18 cellular contexts compared by ENCODE assay signal in genomic region chr1:201176931-201177330, GRCh38. TPM values are rescaled to one million over a fixed set of nuclear protein-coding genes. Genes with fewer than 3 reads are reported as not detected.
DNase-seq lines count a peak whose midpoint lies in the region; ATAC-seq, FAIRE-seq and TF ChIP-seq lines count a peak whose summit lies in the region.
"Had no signal": no experiment of that assay in that cellular context is flagged by ENCODE, and none has a peak within 500 bp of the region (broad histone marks: within the 10 kb centered on the region; RNA-seq: fewer than 3 reads in every experiment).

No MANE protein-coding gene starts in this region.

- TF ChIP-seq EP300 in A549 (IDR thresholded peaks at IDR 0.05), result no peak

- no peaks in the 10 kb centered on the region for H3K9me2 ChIP-seq in GM23248 (ENCODE audit: insufficient read depth)

- no peaks in the 10 kb centered on the region for H3K36me3 ChIP-seq in GM23248 (ENCODE audit: low read depth)
- H3K36me3 ChIP-seq in bronchial epithelial cell (ENCODE audit: control insufficient read depth, insufficient read depth, low read length), result no peaks in the 10 kb centered on the region
- H3K36me3 ChIP-seq in left lung, result no peaks in the 10 kb centered on the region

- POLR2A ChIA-PET in A549 (lab: Yijun Ruan, JAX), result no interaction called here

- no peaks in the 10 kb centered on the region for H3F3A ChIP-seq in GM23248 (ENCODE audit: insufficient read depth)

- H3K4me2 ChIP-seq in A549 (no peak overlapping the region), GM23248 (ENCODE audit: unreplicated experiment) (no peak overlapping the region)

- CTCF ChIA-PET in A549 (lab: Yijun Ruan, JAX), result interaction anchor here (1.2 to 2.1 kb wide), 3 partner anchors 10 to 46 kb away, joined by 3 to 9 read pairs (median 4); no protein-coding TSS in a partner anchor

- peaks cover 9% of the 10 kb centered on the region; the same call in 1 of the 2 replicates for H3K27me3 ChIP-seq in GM23248 (replicated peaks; ENCODE audit: insufficient read depth)
- no peaks in the 10 kb centered on the region for H3K27me3 ChIP-seq in bronchial epithelial cell (ENCODE audit: control insufficient read depth, insufficient read depth, low read length)
- no peaks in the 10 kb centered on the region for H3K27me3 ChIP-seq in left lung

- no peaks in the 10 kb centered on the region for H3K79me2 ChIP-seq in GM23248 (ENCODE audit: insufficient read depth)

- TF ChIP-seq RAD21 in A549 (conservative IDR thresholded peaks at IDR 0.05 in 1 of 2, IDR thresholded peaks at IDR 0.05 in 1 of 2), result no peak

- no peaks in the 10 kb centered on the region; the same call in 2 of the 3 replicates for H3K9me3 ChIP-seq in A549
- H3K9me3 ChIP-seq in GM23248 (ENCODE audit: low read depth), result no peaks in the 10 kb centered on the region
- no peaks in the 10 kb centered on the region for H3K9me3 ChIP-seq in left lung

- WGBS in A549 (ENCODE audit: missing lambda C conversion rate), result 48% methylated on average over 2 of the region's 2 CpGs
- WGBS in GM23248 (ENCODE audit: low coverage in 1 of 2, low lambda C conversion rate in 2 of 2, missing lambda C conversion rate in 2 of 2), 2 experiments, result 74 to 88% methylated on average over 2 of the region's 2 CpGs

- in situ Hi-C loops in GM23248 (cut with MboI), result no loop called here

- ATAC-seq in A549 (peak; percentile 30 to 48; a peak in 4 of 6 replicates), left lung (peak; percentile 90), GM21381 (IDR thresholded peaks at IDR 0.05; ENCODE audit: unreplicated experiment) (no peak), HG02623 (IDR thresholded peaks at IDR 0.05; ENCODE audit: unreplicated experiment) (no peak)
- ATAC-seq: T-helper 17 cell had no signal

- FAIRE-seq in A549 (lab: Jason Lieb, UNC) (no peak), bronchial epithelial cell (lab: Jason Lieb, UNC) (peak; percentile 83)

- TF ChIP-seq CTCF in A549 (IDR thresholded peaks at IDR 0.05) (no peak), bronchial epithelial cell (IDR thresholded peaks at IDR 0.05; ENCODE audit: insufficient read depth, low read length, severe bottlenecking) (no peak), left lung (IDR thresholded peaks at IDR 0.05) (no peak)

- no peaks in the 10 kb centered on the region for H4K20me1 ChIP-seq in GM23248 (ENCODE audit: insufficient read depth)

- TF ChIP-seq POLR2A in A549 (IDR thresholded peaks at IDR 0.05; ENCODE audit: low read length), result no peak

- H3K9ac ChIP-seq in GM23248, result no peak overlapping the region

- H3K4me3 ChIP-seq in A549 (no peak overlapping the region), GM23248 (no peak overlapping the region), bronchial epithelial cell (ENCODE audit: low read depth, low read length) (no peak overlapping the region), left lung (no peak overlapping the region)

- H3K4me1 ChIP-seq in A549 (peaks cover 29% of the 10 kb centered on the region; the same call in 2 of the 3 replicates), GM23248 (ENCODE audit: insufficient read depth) (peaks cover 4% of the 10 kb centered on the region; the same call in 1 of the 2 replicates), left lung (no peaks in the 10 kb centered on the region)

- DNase-seq in A549 (ENCODE audit: low read depth in 1 of 2, low spot score in 1 of 2) (no peak), GM23248 (peak; percentile 70), bronchial epithelial cell (ENCODE audit: low read depth) (peak; percentile 82), left lung (no peak), NCI-H2227 (lab: John Stamatoyannopoulos, UW; ENCODE audit: unreplicated experiment) (no peak)
- DNase-seq in stimulated activated CD4-positive, alpha-beta T cell treated with anti-CD3 and anti-CD28 coated beads, Interleukin-2, amount 100 ng/mL, for 48 hours, result no peak
- DNase-seq: amniotic stem cell, NCI-H1092, NCI-H82, Right ventricle myocardium superior, T-helper 17 cell had no signal

- intact Hi-C loops in left lung (cut with DNase I), result no loop called here

- H2AFZ ChIP-seq in GM23248, result no peak overlapping the region

- H3K27ac ChIP-seq in A549 (peak overlapping the region in 1 of 2 experiments; percentile 10; a peak in 1 of 6 replicates), GM23248 (no peak overlapping the region), left lung (no peak overlapping the region)

TF ChIP-seq in A549, 52 proteins besides CTCF, POLR2A, EP300 and RAD21:
- TF ChIP-seq KDM1A (IDR thresholded peaks at IDR 0.05; ENCODE audit: low read depth) (no peak), ATOH8 (CRISPR knock-in tag; IDR thresholded peaks at IDR 0.05; ENCODE audit: low read depth) (no peak), CEBPB (IDR thresholded peaks at IDR 0.05) (no peak), HES2 (IDR thresholded peaks at IDR 0.05) (no peak), EHMT2 (IDR thresholded peaks at IDR 0.05; ENCODE audit: low read depth) (no peak)

RNA-seq across cellular contexts. Expression of gene IGFN1, which starts 13.7 kb away (rescaled TPM):
- polyA plus RNA-seq in A549 (2011; rRNA removed) (0.03 TPM in 2 replicates), A549 (2017; fragmentation: RNase III; extraction: RNeasy Plus Mini Kit Qiagen cat#74134 plus additional on column Dnase treatment) (2.7 to 4.7 TPM (median 4.6 TPM) in 3 replicates), GM23248 (2016; fragmentation: Nextera tagmentation; extraction: Ambion mirVana) (not detected in 2 replicates)
- polyA plus RNA-seq in A549 (2012; cell fraction: cytosol; rRNA removed), result 0.13 and 0.23 TPM in 2 replicates
- polyA plus RNA-seq in A549 (2012; cell fraction: nucleus; rRNA removed), result 1.8 and 1.9 TPM in 2 replicates
- not detected in 2 replicates for polyA minus RNA-seq in A549 (2011; rRNA and poly(A)+ RNA removed)
- not detected in 2 replicates for total RNA-seq in GM23248 (2014; rRNA removed; shearing (Covaris generic))
- total RNA-seq in bronchial epithelial cell (under 0.01 and 0.26 TPM in 2 replicates), left lung (1 to 10 TPM in 1 of 2 donors, under 1 TPM in 1; 0.97 to 3.0 TPM)
- total RNA-seq: activated T-helper 2 cell treated with anti-CD3 and anti-CD28 coated beads, Interferon-gamma antibody, Interleukin-2, Interleukin-4, amounts not matched to agents 10 μg/mL and 5 μg/mL and 100 μg/mL, durations not matched to agents 14 hours and 24 hours and 36 hours; mesenteric fat pad; neural crest cell; Right ventricle myocardium superior; subcutaneous adipose tissue; T-helper 17 cell had no signal
- polyA plus RNA-seq: IgD-negative memory B cell had no signal

RNA-seq across cellular contexts. Expression of gene TMEM9, which starts 22.7 kb away (rescaled TPM):
- polyA plus RNA-seq in A549 (2011; rRNA removed), result 97.0 and 119 TPM in 2 replicates
- polyA plus RNA-seq in A549 (2012; cell fraction: cytosol; rRNA removed), result 110 and 139 TPM in 2 replicates
- polyA plus RNA-seq in A549 (2012; cell fraction: nucleus; rRNA removed), result 114 and 137 TPM in 2 replicates
- 75.7 to 86.8 TPM (median 83.3 TPM) in 3 replicates for polyA plus RNA-seq in A549 (2017; fragmentation: RNase III; extraction: RNeasy Plus Mini Kit Qiagen cat#74134 plus additional on column Dnase treatment)
- polyA minus RNA-seq in A549 (2011; rRNA and poly(A)+ RNA removed), result 68.8 and 75.9 TPM in 2 replicates
- 77.9 and 81.0 TPM in 2 replicates for total RNA-seq in GM23248 (2014; rRNA removed; shearing (Covaris generic))
- 70.3 and 76.8 TPM in 2 replicates for polyA plus RNA-seq in GM23248 (2016; fragmentation: Nextera tagmentation; extraction: Ambion mirVana)
- total RNA-seq in bronchial epithelial cell, result 66.9 and 104 TPM in 2 replicates
- total RNA-seq in left lung, result 10 to 100 TPM; 64.0 to 74.3 TPM

RNA-seq across cellular contexts. Expression of gene ASCL5, which starts 49.9 kb away (rescaled TPM):
- 0.07 TPM in 1 of 2 replicates, not detected in the other for polyA plus RNA-seq in A549 (2011; rRNA removed)
- 0.05 and 0.13 TPM in 2 replicates for polyA plus RNA-seq in A549 (2012; cell fraction: cytosol; rRNA removed)
- 0.15 and 0.20 TPM in 2 replicates for polyA plus RNA-seq in A549 (2012; cell fraction: nucleus; rRNA removed)
- polyA plus RNA-seq in A549 (2017; fragmentation: RNase III; extraction: RNeasy Plus Mini Kit Qiagen cat#74134 plus additional on column Dnase treatment), result 0.07 to 0.17 TPM (median 0.09 TPM) in 3 replicates
- not detected in 2 replicates for polyA minus RNA-seq in A549 (2011; rRNA and poly(A)+ RNA removed)
- total RNA-seq in GM23248 (2014; rRNA removed; shearing (Covaris generic)), result not detected in 2 replicates
- not detected in 2 replicates for polyA plus RNA-seq in GM23248 (2016; fragmentation: Nextera tagmentation; extraction: Ambion mirVana)
- total RNA-seq in bronchial epithelial cell, result under 0.01 and 0.13 TPM in 2 replicates
- 1 to 10 TPM in 1 of 2 donors, under 1 TPM in 1; 0.21 to 1.0 TPM for total RNA-seq in left lung
- total RNA-seq: activated T-helper 2 cell treated with anti-CD3 and anti-CD28 coated beads, Interferon-gamma antibody, Interleukin-2, Interleukin-4, amounts not matched to agents 10 μg/mL and 5 μg/mL and 100 μg/mL, durations not matched to agents 14 hours and 24 hours and 36 hours; mesenteric fat pad; neural crest cell; Right ventricle myocardium superior; subcutaneous adipose tissue had no signal
- polyA plus RNA-seq: IgD-negative memory B cell had no signal

Comparison
In these comparisons a context has a peak if more than half of its experiments do, and no peak if none do; other contexts are left out.
1. ATAC-seq: peak in A549 (2 of 2) and left lung (single experiment); none in GM21381 (single experiment) and HG02623 (single experiment).
2. DNase-seq: peak in GM23248 (single experiment) and bronchial epithelial cell (single experiment); none in A549 (0 of 2), left lung (0 of 2), NCI-H2227 (single experiment) and stimulated activated CD4-positive, alpha-beta T cell treated with anti-CD3 and anti-CD28 coated beads, Interleukin-2, amount 100 ng/mL, for 48 hours (0 of 2).